In genomic region chrX:113222305-113222704, GRCh38 we compare ENCODE assay signal across 10 cellular contexts.
"Had no signal": no experiment of that assay in that cellular context is flagged by ENCODE, and none has a peak within 500 bp of the region (broad histone marks: within the 10 kb centered on the region; RNA-seq: fewer than 3 reads in every experiment).

No MANE protein-coding gene starts in this region.

- H3K27ac ChIP-seq: GM23248, HL-60, KMS-11 had no signal

- H2AFZ ChIP-seq: GM23248 had no signal

- H3K4me3 ChIP-seq: GM23248, HAP-1 had no signal

- H3K4me2 ChIP-seq: KMS-11 had no signal

- DNase-seq: GM23248, GOT3, H7, HFFc6, KBM-7 had no signal

- H3K9ac ChIP-seq: GM23248, KMS-11 had no signal

- FAIRE-seq: HepG2 had no signal

- H3K9me3 ChIP-seq: HAP-1 had no signal

- H3K36me3 ChIP-seq: HAP-1 had no signal

- H3K4me1 ChIP-seq: HAP-1 had no signal

- ATAC-seq: HCT116, HepG2 had no signal
